In the genomic region with DNA sequence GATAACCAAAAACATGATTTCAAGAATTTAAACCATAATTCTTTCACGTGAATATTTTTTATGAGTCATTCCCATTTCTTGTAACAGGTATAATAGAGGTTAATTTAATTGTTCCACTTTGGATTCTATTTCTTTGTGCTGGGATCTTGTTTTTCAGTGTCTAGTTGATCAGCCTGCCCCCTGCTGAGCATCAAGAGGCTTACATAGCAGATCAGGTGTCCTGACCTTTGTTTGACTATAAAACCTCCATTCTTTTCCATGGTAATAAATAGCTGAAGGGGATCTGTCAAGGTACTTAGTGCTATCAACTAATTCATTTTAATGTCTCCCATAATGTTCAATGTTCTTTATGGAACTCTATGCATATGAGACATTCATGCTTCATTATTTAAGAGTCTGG, we compare ENCODE assay signal across 8 cellular contexts.
A peak's percentile ranks its signal among the peaks of the same experiment; 100 is the strongest.
DNase-seq lines count a peak whose midpoint lies in the region; ATAC-seq and FAIRE-seq lines count a peak whose summit lies in the region.

No MANE protein-coding gene starts in this region.

- ATAC-seq in HG02870 (IDR thresholded peaks at IDR 0.05; ENCODE audit: unreplicated experiment) (no peak), HG03432 (IDR thresholded peaks at IDR 0.05; ENCODE audit: unreplicated experiment) (no peak), HG03095 (IDR thresholded peaks at IDR 0.05; ENCODE audit: unreplicated experiment) (no peak)

- FAIRE-seq in HTR-8/SVneo (lab: Jason Lieb, UNC) = no peak

- DNase-seq in D341Med (ENCODE audit: low spot score) (peak; percentile 38), HTR-8/SVneo (ENCODE audit: insufficient read length, low spot score) (peak; percentile 26), SKM-1 (lab: John Stamatoyannopoulos, UW; ENCODE audit: unreplicated experiment) (peak; percentile 9), iris pigment epithelial cell (ENCODE audit: low read depth) (peak; percentile 44), AG20443 (ENCODE audit: low spot score) (no peak)
